ENCODE assay signal across 11 cellular contexts in the genomic region with DNA sequence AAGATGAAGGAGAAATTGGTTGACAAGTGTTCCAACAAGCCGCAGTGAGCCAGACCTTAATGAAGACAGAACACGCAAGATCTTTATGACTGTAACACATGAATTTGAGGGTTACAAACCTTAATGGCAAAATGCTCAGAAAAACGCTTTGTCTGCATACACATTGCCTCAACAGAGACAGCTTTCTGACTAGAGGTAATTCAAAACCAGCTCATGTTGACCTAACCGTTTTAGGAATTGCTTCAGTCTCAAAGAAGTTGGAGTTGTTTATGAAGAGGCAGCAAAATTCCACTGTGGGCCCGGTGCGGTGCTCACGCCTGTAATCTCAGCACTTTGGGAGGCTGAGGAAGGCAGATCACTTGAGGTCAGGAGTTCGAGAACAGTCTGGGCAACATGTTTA. TPM values are rescaled to one million over a fixed set of nuclear protein-coding genes. Genes with fewer than 3 reads are reported as not detected.
DNase-seq lines count a peak whose midpoint lies in the region; ATAC-seq, FAIRE-seq and TF ChIP-seq lines count a peak whose summit lies in the region.
"Had no signal": no experiment of that assay in that cellular context is flagged by ENCODE, and none has a peak within 500 bp of the region (broad histone marks: within the 10 kb centered on the region; RNA-seq: fewer than 3 reads in every experiment).

No MANE protein-coding gene starts in this region.

- POLR2A ChIA-PET in CD4-positive, alpha-beta T cell (lab: Charles Lee) = no interaction called here
- POLR2A ChIA-PET in K562 (lab: Yijun Ruan, JAX) = interaction anchor here (1.2 to 6.3 kb wide), 4 partner anchors 12 to 24 kb away, joined by 3 to 42 read pairs (median 4); no protein-coding TSS in a partner anchor

- FAIRE-seq in K562 (lab: Jason Lieb, UNC) = no peak

- no peaks in the 10 kb centered on the region for H3K9me3 ChIP-seq in CD4-positive, alpha-beta T cell (ENCODE audit: control insufficient read depth, low read length)
- H3K9me3 ChIP-seq in HUES6 (ENCODE audit: control insufficient read depth, insufficient read depth, low read depth, low read length) = no peaks in the 10 kb centered on the region
- no peaks in the 10 kb centered on the region for H3K9me3 ChIP-seq in K562 (replicated peaks; ENCODE audit: control insufficient read depth, insufficient read depth, low read depth, low read length)
- H3K9me3 ChIP-seq: body of pancreas had no signal

- intact Hi-C loops in CD4-positive, alpha-beta T cell (cut with DNase I, micrococcal nuclease) = loop anchor here (5.0 to 10.0 kb wide), 4 partner anchors 42 to 481 kb away; a partner anchor contains a TSS
- intact Hi-C loops in K562 (cut with micrococcal nuclease) = loop anchor here (10.0 kb wide), 1 partner anchor 201 kb away; a partner anchor contains a TSS

- no peak for TF ChIP-seq POLR2A in K562 (conservative IDR thresholded peaks at IDR 0.05)

- peaks cover 4% of the 10 kb centered on the region; the same call in 1 of the 2 replicates for H4K20me1 ChIP-seq in K562 (replicated peaks; ENCODE audit: control insufficient read depth, insufficient read depth, low read length)

- H3K4me3 ChIP-seq in HUES6 (ENCODE audit: low read depth, low read length) (no peak overlapping the region), K562 (no peak overlapping the region)
- H3K4me3 ChIP-seq: body of pancreas had no signal

- H3K36me3 ChIP-seq in HUES6 (ENCODE audit: control insufficient read depth, insufficient read depth, low read length) = no peaks in the 10 kb centered on the region
- H3K36me3 ChIP-seq in K562 (ENCODE audit: control insufficient read depth, insufficient read depth, low read length) = peaks cover 7% of the 10 kb centered on the region; the same call in 1 of the 3 replicates

- H3K4me1 ChIP-seq in HUES6 (ENCODE audit: control insufficient read depth, insufficient read depth, low read length) (peaks cover 31% of the 10 kb centered on the region), K562 (replicated peaks in 1 of 2; ENCODE audit: control insufficient read depth in 2 of 2, insufficient read depth in 2 of 2, low read length in 2 of 2) (peaks cover 29 to 48% of the 10 kb centered on the region in 2 experiments)

- TF ChIP-seq RAD21 in K562 (CRISPR knock-in tag; conservative IDR thresholded peaks at IDR 0.05 in 1 of 2, IDR thresholded peaks at IDR 0.05 in 1 of 2) = no peak

- CTCF ChIA-PET in CD4-positive, alpha-beta T cell (lab: Charles Lee) = no interaction called here
- CTCF ChIA-PET in K562 (lab: Yijun Ruan, JAX; ENCODE audit: low intra/inter-chr PET ratio) = no interaction called here

- peak overlapping the region; percentile 80 for H2AFZ ChIP-seq in K562 (ENCODE audit: low read depth, low read length)

- peaks cover 36% of the 10 kb centered on the region for H3K4me1 Mint-ChIP-seq in CD4-positive, alpha-beta T cell (ENCODE audit: low read depth)
- peaks cover 27 to 31% of the 10 kb centered on the region in 2 donors for H3K4me1 Mint-ChIP-seq in natural killer cell treated with Interleukin-12 subunit alpha and Interleukin-12 subunit beta and Interleukin-15 and Interleukin-18, amount 100 ng/mL, for 72 hours (ENCODE audit: low read depth in 2 of 2)

- H3K27me3 ChIP-seq in CD4-positive, alpha-beta T cell (ENCODE audit: control insufficient read depth, insufficient read depth, low read length) = no peaks in the 10 kb centered on the region
- H3K27me3 ChIP-seq in HUES6 (ENCODE audit: control insufficient read depth, insufficient read depth, low read length) (no peaks in the 10 kb centered on the region), K562 (ENCODE audit: control insufficient read depth in 2 of 2, insufficient read depth in 2 of 2, low read length in 2 of 2) (no peaks in the 10 kb centered on the region)
- H3K27me3 ChIP-seq: body of pancreas had no signal

- in situ Hi-C loops in K562 (cut with MboI) = no loop called here

- no peak for TF ChIP-seq EP300 in K562 (IDR thresholded peaks at IDR 0.05; ENCODE audit: low read length)

- H3K79me2 ChIP-seq in K562 (ENCODE audit: control insufficient read depth, insufficient read depth, low read length) = peaks cover 34% of the 10 kb centered on the region

- no peak for ATAC-seq in CD4-positive, alpha-beta T cell (ENCODE audit: poor library complexity)
- ATAC-seq in K562 (no peak), GM18520 (IDR thresholded peaks at IDR 0.05; ENCODE audit: unreplicated experiment) (no peak), GM21825 (IDR thresholded peaks at IDR 0.05; ENCODE audit: unreplicated experiment) (no peak)
- ATAC-seq in natural killer cell treated with Interleukin-12 subunit alpha and Interleukin-12 subunit beta and Interleukin-15 and Interleukin-18, amount 100 ng/mL, for 72 hours = no peak
- ATAC-seq: body of pancreas had no signal

- no peaks in the 10 kb centered on the region for H3K9me1 ChIP-seq in K562 (ENCODE audit: control insufficient read depth, insufficient read depth, low read length)

- no peaks in the 10 kb centered on the region for H3K27me3 Mint-ChIP-seq in CD4-positive, alpha-beta T cell
- no peaks in the 10 kb centered on the region for H3K27me3 Mint-ChIP-seq in natural killer cell treated with Interleukin-12 subunit alpha and Interleukin-12 subunit beta and Interleukin-15 and Interleukin-18, amount 100 ng/mL, for 72 hours

- 40% methylated on average over 8 of the region's 8 CpGs for WGBS in K562 (ENCODE audit: insufficient coverage, low coverage, missing lambda C conversion rate)

- no peaks in the 10 kb centered on the region for H3K9me3 Mint-ChIP-seq in CD4-positive, alpha-beta T cell
- H3K9me3 Mint-ChIP-seq in natural killer cell treated with Interleukin-12 subunit alpha and Interleukin-12 subunit beta and Interleukin-15 and Interleukin-18, amount 100 ng/mL, for 72 hours = no peaks in the 10 kb centered on the region

- peak overlapping the region; percentile 98 for H3K4me2 ChIP-seq in K562 (ENCODE audit: insufficient read depth, low read length)

- H3K36me3 Mint-ChIP-seq in CD4-positive, alpha-beta T cell (ENCODE audit: low read depth) = peaks cover 20% of the 10 kb centered on the region
- no peaks in the 10 kb centered on the region for H3K36me3 Mint-ChIP-seq in natural killer cell treated with Interleukin-12 subunit alpha and Interleukin-12 subunit beta and Interleukin-15 and Interleukin-18, amount 100 ng/mL, for 72 hours

- BruUV-seq in K562 (replicated peaks; lab: Mats Ljungman, UMichigan) = no TSS peak

- H3K4me3 Mint-ChIP-seq in CD4-positive, alpha-beta T cell = peak overlapping the region; percentile 89
- peak overlapping the region; percentile 90 for H3K4me3 Mint-ChIP-seq in natural killer cell treated with Interleukin-12 subunit alpha and Interleukin-12 subunit beta and Interleukin-15 and Interleukin-18, amount 100 ng/mL, for 72 hours

- DNase-seq in CD4-positive, alpha-beta T cell = no peak
- DNase-seq in K562 (ENCODE audit: extremely low read depth in 1 of 4, low spot score in 3 of 4) = peak in 1 of 4 experiments; percentile 27
- no peak for DNase-seq in natural killer cell treated with Interleukin-12 subunit alpha and Interleukin-12 subunit beta and Interleukin-15 and Interleukin-18, amount 100 ng/mL, for 72 hours (ENCODE audit: low spot score)
- no peak for DNase-seq in kidney glomerular epithelial cell (lab: John Stamatoyannopoulos, UW)
- DNase-seq in SHP77 (lab: John Stamatoyannopoulos, UW) = no peak
- DNase-seq: activated CD4-positive, CD25-positive, alpha-beta regulatory T cell; body of pancreas; NCI-H510A treated with DMSO at 0.1 percent for 48 hours had no signal

- H3K27ac Mint-ChIP-seq in CD4-positive, alpha-beta T cell = peak overlapping the region; percentile 79
- no peak overlapping the region for H3K27ac Mint-ChIP-seq in natural killer cell treated with Interleukin-12 subunit alpha and Interleukin-12 subunit beta and Interleukin-15 and Interleukin-18, amount 100 ng/mL, for 72 hours

- TF ChIP-seq CTCF in CD4-positive, alpha-beta T cell (IDR thresholded peaks at IDR 0.05) = no peak
- no peak for TF ChIP-seq CTCF in K562 (IDR thresholded peaks at IDR 0.05 in 2 of 3, conservative IDR thresholded peaks at IDR 0.05 in 1 of 3; ENCODE audit: insufficient read depth in 2 of 3, low read depth in 1 of 3, low read length in 3 of 3)

- H3K27ac ChIP-seq in CD4-positive, alpha-beta T cell (ENCODE audit: low read depth, low read length) = peak overlapping the region; percentile 23
- H3K27ac ChIP-seq in HUES6 (ENCODE audit: low read depth, low read length) (peak overlapping the region; percentile 90; the same call in 1 of the 2 replicates), K562 (ENCODE audit: extremely low read depth, low read depth, low read length) (peak overlapping the region; percentile 50; the same call in 2 of the 3 replicates)

- H3K9ac ChIP-seq in HUES6 (ENCODE audit: low read length) (peak overlapping the region; percentile 13), K562 (ENCODE audit: insufficient read depth in 1 of 2, low read depth in 2 of 2, low read length in 2 of 2) (peak overlapping the region; percentile 82 to 95; a peak in 3 of 4 replicates)

TF ChIP-seq in K562, 482 proteins besides CTCF, POLR2A, EP300 and RAD21 (continues in another document):
- TF ChIP-seq SMAD4 (CRISPR knock-in tag; conservative IDR thresholded peaks at IDR 0.05) (no peak), SMARCA4 (IDR thresholded peaks at IDR 0.05) (no peak), ADNP (tag; IDR thresholded peaks at IDR 0.05) (peak; percentile 11; the same call in 1 of the 2 replicates)

RNA-seq across cellular contexts. Expression of a gene that starts 2.2 kb away (rescaled TPM):
- total RNA-seq in CD4-positive, alpha-beta T cell = 100 to 1,000 TPM; 105 to 109 TPM
- 354 and 727 TPM in 2 replicates for total RNA-seq in K562 (2011; cell fraction: chromatin; rRNA removed; ENCODE audit: low replicate concordance)
- 159 and 162 TPM in 2 replicates for total RNA-seq in K562 (2011; cell fraction: nucleolus; rRNA removed)
- 250 and 342 TPM in 2 replicates for total RNA-seq in K562 (2011; cell fraction: nucleoplasm; rRNA removed)
- total RNA-seq in K562 (2014; rRNA removed) = 90.0 and 141 TPM in 2 replicates
- 112 and 113 TPM in 2 replicates for total RNA-seq in K562 (2014; rRNA removed; fragmentation: Illumina TruSeq; extraction: Trizol)
- 96.8 and 103 TPM in 2 replicates for total RNA-seq in K562 (2015; rRNA removed; fragmentation: Illumina TruSeq; extraction: Trizol)
- 161 and 162 TPM in 2 replicates for total RNA-seq in K562 (2021)
- polyA plus RNA-seq in K562 (2011; rRNA removed) = 65.7 and 70.5 TPM in 2 replicates
- 23.9 and 71.9 TPM in 2 replicates for polyA plus RNA-seq in K562 (2011; cell fraction: cytosol; rRNA removed)
- 147 and 175 TPM in 2 replicates for polyA plus RNA-seq in K562 (2011; cell fraction: nucleus; rRNA removed)
- 83.7 and 98.2 TPM in 2 replicates for polyA plus RNA-seq in K562 (2012)
- polyA plus RNA-seq in K562 (2014; fragmentation: Illumina TruSeq; extraction: Trizol) = 112 and 138 TPM in 2 replicates
- 10 to 100 TPM in 1 of 2 experiments, 1 to 10 TPM in 1; 8.4 to 12.6 TPM for polyA plus RNA-seq in K562 (2014; fragmentation: Nextera tagmentation; extraction: Ambion mirVana)
- 79.2 and 80.5 TPM in 2 replicates for polyA plus RNA-seq in K562 (2014; rRNA removed)
- polyA minus RNA-seq in K562 (2011; rRNA and poly(A)+ RNA removed) = 52.0 and 61.9 TPM in 2 replicates
- 42.7 and 48.1 TPM in 2 replicates for polyA minus RNA-seq in K562 (2011; cell fraction: cytosol; rRNA and poly(A)+ RNA removed)
- polyA minus RNA-seq in K562 (2011; cell fraction: nucleus; rRNA and poly(A)+ RNA removed) = 73.9 and 81.9 TPM in 2 replicates
- total RNA-seq in natural killer cell treated with Interleukin-12 subunit alpha and Interleukin-12 subunit beta and Interleukin-15 and Interleukin-18, amount 100 ng/mL, for 72 hours = 100 to 1,000 TPM; 103 to 219 TPM

Comparison
In these comparisons a context has a peak if more than half of its experiments do, and no peak if none do; other contexts are left out.
1. H3K27ac ChIP-seq: peak in every context shown above with its lines; median percentile 90 in HUES6; 50 in K562; 23 in CD4-positive, alpha-beta T cell.